Comparison of ENCODE assay signal across 5 cellular contexts in genomic region chr12:6870304-6870703, GRCh38. TPM values are rescaled to one million over a fixed set of nuclear protein-coding genes. Genes with fewer than 3 reads are reported as not detected.
A peak's percentile ranks its signal among the peaks of the same experiment; 100 is the strongest.
DNase-seq lines count a peak whose midpoint lies in the region; ATAC-seq, FAIRE-seq and TF ChIP-seq lines count a peak whose summit lies in the region.
"Not testable (repeated sequence)": the region's sequence is repeated elsewhere in the genome, so short reads cannot be mapped to it uniquely, and the experiment has no call there.

No MANE protein-coding gene starts in this region.

- intact Hi-C loops in colonic mucosa (cut with DNase I); HepG2 (cut with micrococcal nuclease; ENCODE audit: unreplicated experiment): not testable (repeated sequence)

- in situ Hi-C loops in HepG2 (cut with HindIII; ENCODE audit: extremely low pct_ligation_motif_present, low pct_unique_long_range_greater_than_20kb) = not testable (repeated sequence)

- peaks cover 29% of the 10 kb centered on the region for H3K79me2 ChIP-seq in HepG2 (ENCODE audit: insufficient read depth, low read length)

- H3K4me3 Mint-ChIP-seq in activated T-cell treated with anti-CD3 and anti-CD28 coated beads, Interleukin-2, amount 50 U/mL, for 72 hours = peak overlapping the region; percentile 97 to 98

- H3K27ac Mint-ChIP-seq in activated T-cell treated with anti-CD3 and anti-CD28 coated beads, Interleukin-2, amount 50 U/mL, for 72 hours = peak overlapping the region; percentile 55

- WGBS in HepG2 (ENCODE audit: low lambda C conversion rate) = 96% methylated on average over 2 of the region's 4 CpGs

- not testable (repeated sequence) for H3K27me3 Mint-ChIP-seq in activated T-cell treated with anti-CD3 and anti-CD28 coated beads, Interleukin-2, amount 50 U/mL, for 72 hours (ENCODE audit: low read depth)

- not testable (repeated sequence) for H3K9me3 Mint-ChIP-seq in activated T-cell treated with anti-CD3 and anti-CD28 coated beads, Interleukin-2, amount 50 U/mL, for 72 hours

- H3K4me1 ChIP-seq in colonic mucosa (peaks cover 22% of the 10 kb centered on the region), HepG2 (ENCODE audit: insufficient read depth, low read length) (peaks cover 57% of the 10 kb centered on the region)

- TF ChIP-seq POLR2A in HepG2 (IDR thresholded peaks at IDR 0.05; ENCODE audit: insufficient read depth in 1 of 2, low read depth in 2 of 2, low read length in 2 of 2) = not testable (repeated sequence)

- not testable (repeated sequence) for TF ChIP-seq CTCF in colonic mucosa (IDR thresholded peaks at IDR 0.05); HepG2 (CRISPR knock-in tag; IDR thresholded peaks at IDR 0.05)

- not testable (repeated sequence) for H3K9ac ChIP-seq in SK-N-MC (ENCODE audit: insufficient read length); colonic mucosa (ENCODE audit: low read depth in 2 of 2, low read length in 2 of 2); HepG2 (ENCODE audit: insufficient read depth, low read depth, low read length)

- TF ChIP-seq RAD21 in HepG2 (CRISPR knock-in tag; IDR thresholded peaks at IDR 0.05) = not testable (repeated sequence)

- POLR2A ChIA-PET in HepG2 (lab: Yijun Ruan, JAX) = interaction anchor here (2.0 to 3.6 kb wide), 3 partner anchors 18 to 29 kb away, joined by 9 to 50 read pairs (median 30); partner anchors contain the start of genes CDCA3 and USP5

- CTCF ChIA-PET in HepG2 (lab: Yijun Ruan, JAX; ENCODE audit: low intra/inter-chr PET ratio, low total read pairs) = interaction anchor here (1.3 kb wide), 1 partner anchor 21 kb away, joined by 7 read pairs; no protein-coding TSS in a partner anchor

- not testable (repeated sequence) for H3K9me3 ChIP-seq in SK-N-MC (ENCODE audit: low read depth, low read length); colonic mucosa; HepG2 (ENCODE audit: low read length)

- not testable (repeated sequence) for ATAC-seq in activated T-cell treated with anti-CD3 and anti-CD28 coated beads, Interleukin-2, amount 50 U/mL, for 72 hours (replicated peaks in 1 of 2); HepG2

- not testable (repeated sequence) for TF ChIP-seq EP300 in HepG2 (IDR thresholded peaks at IDR 0.05; ENCODE audit: low read depth in 2 of 2, low read length in 2 of 2); HepG2 (CRISPR knock-in tag; IDR thresholded peaks at IDR 0.05; ENCODE audit: borderline replicate concordance)

- H3K4me1 Mint-ChIP-seq in activated T-cell treated with anti-CD3 and anti-CD28 coated beads, Interleukin-2, amount 50 U/mL, for 72 hours (ENCODE audit: low read depth) = peaks cover 72% of the 10 kb centered on the region

- H4K20me1 ChIP-seq in HepG2 (ENCODE audit: insufficient read depth, low read length) = peaks cover 44% of the 10 kb centered on the region

- peak overlapping the region; percentile 93; the same call in 1 of the 2 replicates for H3K4me2 ChIP-seq in HepG2 (ENCODE audit: low read depth, low read length)

- H3K36me3 Mint-ChIP-seq in activated T-cell treated with anti-CD3 and anti-CD28 coated beads, Interleukin-2, amount 50 U/mL, for 72 hours (ENCODE audit: insufficient read depth in 2 of 2) = peaks cover 15 to 18% of the 10 kb centered on the region in 2 donors

- not testable (repeated sequence) for BruUV-seq in HepG2 (replicated peaks; lab: Mats Ljungman, UMichigan)

- DNase-seq in ELR (ENCODE audit: low read depth) = peak; percentile 27
- DNase-seq in SK-N-MC (ENCODE audit: low read depth, low spot score); activated T-cell treated with anti-CD3 and anti-CD28 coated beads, Interleukin-2, amount 50 U/mL, for 72 hours; colonic mucosa; HepG2 (ENCODE audit: low spot score): not testable (repeated sequence)

- not testable (repeated sequence) for H2AFZ ChIP-seq in HepG2 (ENCODE audit: low read length)

- FAIRE-seq in HepG2 (lab: Jason Lieb, UNC) = not testable (repeated sequence)

- peak overlapping the region; percentile 42; the same call in 1 of the 2 replicates for H3K27ac ChIP-seq in SK-N-MC
- H3K27ac ChIP-seq in colonic mucosa = peak overlapping the region; percentile 77
- H3K27ac ChIP-seq in HepG2 (ENCODE audit: extremely low read length, insufficient read depth, low read length) = not testable (repeated sequence)

- not testable (repeated sequence) for H3K4me3 ChIP-seq in SK-N-MC; colonic mucosa; HepG2 (replicated peaks in 1 of 3; ENCODE audit: insufficient read depth in 1 of 3, low read depth in 2 of 3, low read length in 3 of 3)

- not testable (repeated sequence) for H3K27me3 ChIP-seq in colonic mucosa; HepG2 (ENCODE audit: control insufficient read depth in 1 of 2, insufficient read depth in 2 of 2, low read length in 2 of 2)

- peaks cover 21% of the 10 kb centered on the region for H3K36me3 ChIP-seq in SK-N-MC (ENCODE audit: insufficient read depth, low read length)
- H3K36me3 ChIP-seq in colonic mucosa = peaks cover 12% of the 10 kb centered on the region
- H3K36me3 ChIP-seq in HepG2 (replicated peaks in 1 of 2; ENCODE audit: control insufficient read depth in 1 of 2, insufficient read depth in 2 of 2, low read length in 2 of 2) = peaks cover 8 to 16% of the 10 kb centered on the region in 2 experiments

RNA-seq across cellular contexts. Expression of gene SPSB2, which starts 2.8 kb away (rescaled TPM):
- total RNA-seq in activated T-cell treated with anti-CD3 and anti-CD28 coated beads, Interleukin-2, amount 50 U/mL, for 72 hours = 10 to 100 TPM in 1 of 2 donors, 1 to 10 TPM in 1; 9.6 to 10.4 TPM
- 10 to 100 TPM in 1 of 2 donors, 1 to 10 TPM in 1; 8.4 to 19.8 TPM for total RNA-seq in colonic mucosa
- total RNA-seq in HepG2 (2016; rRNA removed; fragmentation: Illumina TruSeq; extraction: Trizol) = 4.0 and 6.2 TPM in 2 replicates
- 2.5 and 2.9 TPM in 2 replicates for total RNA-seq in HepG2 (2016; cell fraction: cytosol; rRNA removed; fragmentation: Illumina TruSeq; extraction: Trizol; ENCODE audit: low read depth)
- 4.0 and 5.3 TPM in 2 replicates for total RNA-seq in HepG2 (2016; cell fraction: insoluble cytoplasmic fraction; rRNA removed; fragmentation: Illumina TruSeq; extraction: Trizol)
- 3.2 and 4.9 TPM in 2 replicates for total RNA-seq in HepG2 (2016; cell fraction: membrane; rRNA removed; fragmentation: Illumina TruSeq; extraction: Trizol)
- 4.0 and 4.3 TPM in 2 replicates for total RNA-seq in HepG2 (2016; cell fraction: nucleus; rRNA removed; fragmentation: Illumina TruSeq; extraction: Trizol)
- polyA plus RNA-seq in HepG2 (2011; rRNA removed) = 1.9 and 2.0 TPM in 2 replicates
- polyA plus RNA-seq in HepG2 (2011; cell fraction: cytosol; rRNA removed) = 1.8 and 2.4 TPM in 2 replicates
- polyA plus RNA-seq in HepG2 (2011; cell fraction: nucleus; rRNA removed) = 2.1 and 2.8 TPM in 2 replicates
- polyA plus RNA-seq in HepG2 (2012) = 1.7 and 2.0 TPM in 2 replicates
- 2.0 and 2.2 TPM in 2 replicates for polyA plus RNA-seq in HepG2 (2016; cell fraction: cytosol; fragmentation: Illumina TruSeq; extraction: Trizol; ENCODE audit: low read depth)
- 4.2 and 5.3 TPM in 2 replicates for polyA plus RNA-seq in HepG2 (2016; cell fraction: insoluble cytoplasmic fraction; fragmentation: Illumina TruSeq; extraction: Trizol; ENCODE audit: low read depth)
- 2.5 and 2.9 TPM in 2 replicates for polyA plus RNA-seq in HepG2 (2016; cell fraction: membrane; fragmentation: Illumina TruSeq; extraction: Trizol; ENCODE audit: low read depth)
- polyA plus RNA-seq in HepG2 (2016; cell fraction: nucleus; fragmentation: Illumina TruSeq; extraction: Trizol; ENCODE audit: insufficient read depth, low read depth) = 7.1 and 7.6 TPM in 2 replicates
- polyA minus RNA-seq in HepG2 (2011; rRNA and poly(A)+ RNA removed; ENCODE audit: low replicate concordance) = 2.3 and 4.3 TPM in 2 replicates
- 0.97 TPM in 1 of 2 replicates, not detected in the other for polyA minus RNA-seq in HepG2 (2011; cell fraction: cytosol; rRNA and poly(A)+ RNA removed)
- polyA minus RNA-seq in HepG2 (2011; cell fraction: nucleus; rRNA and poly(A)+ RNA removed) = 1.7 and 4.4 TPM in 2 replicates

RNA-seq across cellular contexts. Expression of gene TPI1, which starts 3.0 kb away (rescaled TPM):
- total RNA-seq in activated T-cell treated with anti-CD3 and anti-CD28 coated beads, Interleukin-2, amount 50 U/mL, for 72 hours = 100 to 1,000 TPM; 504 to 562 TPM
- total RNA-seq in colonic mucosa = 1,000 to 10,000 TPM; 1,097 to 1,106 TPM
- total RNA-seq in HepG2 (2016; rRNA removed; fragmentation: Illumina TruSeq; extraction: Trizol) = 945 and 1,237 TPM in 2 replicates
- 140 and 155 TPM in 2 replicates for total RNA-seq in HepG2 (2016; cell fraction: cytosol; rRNA removed; fragmentation: Illumina TruSeq; extraction: Trizol; ENCODE audit: low read depth)
- total RNA-seq in HepG2 (2016; cell fraction: insoluble cytoplasmic fraction; rRNA removed; fragmentation: Illumina TruSeq; extraction: Trizol) = 973 and 1,308 TPM in 2 replicates
- total RNA-seq in HepG2 (2016; cell fraction: membrane; rRNA removed; fragmentation: Illumina TruSeq; extraction: Trizol) = 225 and 227 TPM in 2 replicates
- 304 and 321 TPM in 2 replicates for total RNA-seq in HepG2 (2016; cell fraction: nucleus; rRNA removed; fragmentation: Illumina TruSeq; extraction: Trizol)
- 2,303 and 2,535 TPM in 2 replicates for polyA plus RNA-seq in HepG2 (2011; rRNA removed)
- polyA plus RNA-seq in HepG2 (2011; cell fraction: cytosol; rRNA removed) = 2,411 and 2,863 TPM in 2 replicates
- polyA plus RNA-seq in HepG2 (2011; cell fraction: nucleus; rRNA removed) = 791 and 898 TPM in 2 replicates
- 761 and 831 TPM in 2 replicates for polyA plus RNA-seq in HepG2 (2012)
- 144 and 145 TPM in 2 replicates for polyA plus RNA-seq in HepG2 (2016; cell fraction: cytosol; fragmentation: Illumina TruSeq; extraction: Trizol; ENCODE audit: low read depth)
- polyA plus RNA-seq in HepG2 (2016; cell fraction: insoluble cytoplasmic fraction; fragmentation: Illumina TruSeq; extraction: Trizol; ENCODE audit: low read depth) = 1,111 and 1,213 TPM in 2 replicates
- 192 and 205 TPM in 2 replicates for polyA plus RNA-seq in HepG2 (2016; cell fraction: membrane; fragmentation: Illumina TruSeq; extraction: Trizol; ENCODE audit: low read depth)
- 439 and 458 TPM in 2 replicates for polyA plus RNA-seq in HepG2 (2016; cell fraction: nucleus; fragmentation: Illumina TruSeq; extraction: Trizol; ENCODE audit: insufficient read depth, low read depth)
- polyA minus RNA-seq in HepG2 (2011; rRNA and poly(A)+ RNA removed; ENCODE audit: low replicate concordance) = 3,388 and 3,474 TPM in 2 replicates
- 607 and 618 TPM in 2 replicates for polyA minus RNA-seq in HepG2 (2011; cell fraction: cytosol; rRNA and poly(A)+ RNA removed)
- 242 and 287 TPM in 2 replicates for polyA minus RNA-seq in HepG2 (2011; cell fraction: nucleus; rRNA and poly(A)+ RNA removed)

RNA-seq across cellular contexts. Expression of gene USP5, which starts 18.4 kb away (rescaled TPM):
- 100 to 1,000 TPM in 1 of 2 donors, 10 to 100 TPM in 1; 98.0 to 105 TPM for total RNA-seq in activated T-cell treated with anti-CD3 and anti-CD28 coated beads, Interleukin-2, amount 50 U/mL, for 72 hours
- total RNA-seq in colonic mucosa = 100 to 1,000 TPM in 1 of 2 donors, 10 to 100 TPM in 1; 82.6 to 132 TPM
- 53.4 and 56.0 TPM in 2 replicates for total RNA-seq in HepG2 (2016; rRNA removed; fragmentation: Illumina TruSeq; extraction: Trizol)
- 5.2 and 5.4 TPM in 2 replicates for total RNA-seq in HepG2 (2016; cell fraction: cytosol; rRNA removed; fragmentation: Illumina TruSeq; extraction: Trizol; ENCODE audit: low read depth)
- total RNA-seq in HepG2 (2016; cell fraction: insoluble cytoplasmic fraction; rRNA removed; fragmentation: Illumina TruSeq; extraction: Trizol) = 45.2 and 58.2 TPM in 2 replicates
- total RNA-seq in HepG2 (2016; cell fraction: membrane; rRNA removed; fragmentation: Illumina TruSeq; extraction: Trizol) = 10.8 and 12.8 TPM in 2 replicates
- total RNA-seq in HepG2 (2016; cell fraction: nucleus; rRNA removed; fragmentation: Illumina TruSeq; extraction: Trizol) = 32.6 and 33.8 TPM in 2 replicates
- polyA plus RNA-seq in HepG2 (2011; rRNA removed) = 39.6 and 42.8 TPM in 2 replicates
- 27.0 and 32.1 TPM in 2 replicates for polyA plus RNA-seq in HepG2 (2011; cell fraction: cytosol; rRNA removed)
- 68.8 and 89.3 TPM in 2 replicates for polyA plus RNA-seq in HepG2 (2011; cell fraction: nucleus; rRNA removed)
- 27.9 and 33.1 TPM in 2 replicates for polyA plus RNA-seq in HepG2 (2012)
- polyA plus RNA-seq in HepG2 (2016; cell fraction: cytosol; fragmentation: Illumina TruSeq; extraction: Trizol; ENCODE audit: low read depth) = 4.2 and 4.5 TPM in 2 replicates
- polyA plus RNA-seq in HepG2 (2016; cell fraction: insoluble cytoplasmic fraction; fragmentation: Illumina TruSeq; extraction: Trizol; ENCODE audit: low read depth) = 34.9 and 45.9 TPM in 2 replicates
- 7.6 and 9.6 TPM in 2 replicates for polyA plus RNA-seq in HepG2 (2016; cell fraction: membrane; fragmentation: Illumina TruSeq; extraction: Trizol; ENCODE audit: low read depth)
- 58.8 and 61.0 TPM in 2 replicates for polyA plus RNA-seq in HepG2 (2016; cell fraction: nucleus; fragmentation: Illumina TruSeq; extraction: Trizol; ENCODE audit: insufficient read depth, low read depth)
- polyA minus RNA-seq in HepG2 (2011; rRNA and poly(A)+ RNA removed; ENCODE audit: low replicate concordance) = 91.2 and 159 TPM in 2 replicates
- 29.6 and 30.0 TPM in 2 replicates for polyA minus RNA-seq in HepG2 (2011; cell fraction: cytosol; rRNA and poly(A)+ RNA removed)
- polyA minus RNA-seq in HepG2 (2011; cell fraction: nucleus; rRNA and poly(A)+ RNA removed) = 21.5 and 25.2 TPM in 2 replicates

RNA-seq across cellular contexts. Expression of gene CDCA3, which starts 19.2 kb away (rescaled TPM):
- total RNA-seq in activated T-cell treated with anti-CD3 and anti-CD28 coated beads, Interleukin-2, amount 50 U/mL, for 72 hours = 10 to 100 TPM; 67.7 to 94.8 TPM
- total RNA-seq in colonic mucosa = 10 to 100 TPM; 11.4 to 63.7 TPM
- total RNA-seq in HepG2 (2016; rRNA removed; fragmentation: Illumina TruSeq; extraction: Trizol) = 51.9 and 56.5 TPM in 2 replicates
- total RNA-seq in HepG2 (2016; cell fraction: cytosol; rRNA removed; fragmentation: Illumina TruSeq; extraction: Trizol; ENCODE audit: low read depth) = 18.2 and 19.1 TPM in 2 replicates
- 50.0 and 55.6 TPM in 2 replicates for total RNA-seq in HepG2 (2016; cell fraction: insoluble cytoplasmic fraction; rRNA removed; fragmentation: Illumina TruSeq; extraction: Trizol)
- total RNA-seq in HepG2 (2016; cell fraction: membrane; rRNA removed; fragmentation: Illumina TruSeq; extraction: Trizol) = 20.4 and 21.6 TPM in 2 replicates
- 31.7 and 43.0 TPM in 2 replicates for total RNA-seq in HepG2 (2016; cell fraction: nucleus; rRNA removed; fragmentation: Illumina TruSeq; extraction: Trizol)
- 21.8 and 32.7 TPM in 2 replicates for polyA plus RNA-seq in HepG2 (2011; rRNA removed)
- polyA plus RNA-seq in HepG2 (2011; cell fraction: cytosol; rRNA removed) = 13.5 and 33.7 TPM in 2 replicates
- 64.2 and 90.2 TPM in 2 replicates for polyA plus RNA-seq in HepG2 (2011; cell fraction: nucleus; rRNA removed)
- polyA plus RNA-seq in HepG2 (2012) = 11.7 and 21.3 TPM in 2 replicates
- 16.4 and 16.7 TPM in 2 replicates for polyA plus RNA-seq in HepG2 (2016; cell fraction: cytosol; fragmentation: Illumina TruSeq; extraction: Trizol; ENCODE audit: low read depth)
- polyA plus RNA-seq in HepG2 (2016; cell fraction: insoluble cytoplasmic fraction; fragmentation: Illumina TruSeq; extraction: Trizol; ENCODE audit: low read depth) = 57.9 and 60.0 TPM in 2 replicates
- 15.5 and 16.6 TPM in 2 replicates for polyA plus RNA-seq in HepG2 (2016; cell fraction: membrane; fragmentation: Illumina TruSeq; extraction: Trizol; ENCODE audit: low read depth)
- polyA plus RNA-seq in HepG2 (2016; cell fraction: nucleus; fragmentation: Illumina TruSeq; extraction: Trizol; ENCODE audit: insufficient read depth, low read depth) = 101 and 114 TPM in 2 replicates
- 37.9 and 93.4 TPM in 2 replicates for polyA minus RNA-seq in HepG2 (2011; rRNA and poly(A)+ RNA removed; ENCODE audit: low replicate concordance)
- 13.8 and 22.5 TPM in 2 replicates for polyA minus RNA-seq in HepG2 (2011; cell fraction: cytosol; rRNA and poly(A)+ RNA removed)
- 19.8 and 31.5 TPM in 2 replicates for polyA minus RNA-seq in HepG2 (2011; cell fraction: nucleus; rRNA and poly(A)+ RNA removed)

RNA-seq across cellular contexts. Expression of gene GNB3, which starts 29.6 kb away (rescaled TPM):
- total RNA-seq in activated T-cell treated with anti-CD3 and anti-CD28 coated beads, Interleukin-2, amount 50 U/mL, for 72 hours = 1 to 10 TPM in 1 of 2 donors, under 1 TPM in 1; 0.95 to 1.3 TPM
- total RNA-seq in colonic mucosa = under 1 TPM; 0.62 to 0.72 TPM
- total RNA-seq in HepG2 (2016; rRNA removed; fragmentation: Illumina TruSeq; extraction: Trizol) = 0.17 and 1.3 TPM in 2 replicates
- 0.26 and 0.30 TPM in 2 replicates for total RNA-seq in HepG2 (2016; cell fraction: cytosol; rRNA removed; fragmentation: Illumina TruSeq; extraction: Trizol; ENCODE audit: low read depth)
- total RNA-seq in HepG2 (2016; cell fraction: insoluble cytoplasmic fraction; rRNA removed; fragmentation: Illumina TruSeq; extraction: Trizol) = 0.15 and 0.84 TPM in 2 replicates
- 0.14 and 0.46 TPM in 2 replicates for total RNA-seq in HepG2 (2016; cell fraction: membrane; rRNA removed; fragmentation: Illumina TruSeq; extraction: Trizol)
- 0.84 and 2.6 TPM in 2 replicates for total RNA-seq in HepG2 (2016; cell fraction: nucleus; rRNA removed; fragmentation: Illumina TruSeq; extraction: Trizol)
- polyA plus RNA-seq in HepG2 (2011; rRNA removed) = 3.6 and 3.8 TPM in 2 replicates
- polyA plus RNA-seq in HepG2 (2011; cell fraction: cytosol; rRNA removed) = 0.58 and 1.0 TPM in 2 replicates
- polyA plus RNA-seq in HepG2 (2011; cell fraction: nucleus; rRNA removed) = 31.0 and 48.1 TPM in 2 replicates
- polyA plus RNA-seq in HepG2 (2012) = 1.9 and 2.1 TPM in 2 replicates
- 0.17 and 0.24 TPM in 2 replicates for polyA plus RNA-seq in HepG2 (2016; cell fraction: cytosol; fragmentation: Illumina TruSeq; extraction: Trizol; ENCODE audit: low read depth)
- polyA plus RNA-seq in HepG2 (2016; cell fraction: insoluble cytoplasmic fraction; fragmentation: Illumina TruSeq; extraction: Trizol; ENCODE audit: low read depth) = 0.56 and 0.57 TPM in 2 replicates
- polyA plus RNA-seq in HepG2 (2016; cell fraction: membrane; fragmentation: Illumina TruSeq; extraction: Trizol; ENCODE audit: low read depth) = 0.18 and 0.34 TPM in 2 replicates
- polyA plus RNA-seq in HepG2 (2016; cell fraction: nucleus; fragmentation: Illumina TruSeq; extraction: Trizol; ENCODE audit: insufficient read depth, low read depth) = 9.0 and 13.6 TPM in 2 replicates
- polyA minus RNA-seq in HepG2 (2011; rRNA and poly(A)+ RNA removed; ENCODE audit: low replicate concordance) = 0.07 and 2.9 TPM in 2 replicates
- not detected in 2 replicates for polyA minus RNA-seq in HepG2 (2011; cell fraction: cytosol; rRNA and poly(A)+ RNA removed)
- 8.1 and 8.2 TPM in 2 replicates for polyA minus RNA-seq in HepG2 (2011; cell fraction: nucleus; rRNA and poly(A)+ RNA removed)
